Comparison of ENCODE assay signal across 13 cellular contexts in genomic region chr3:171001957-171002694, GRCh38. TPM values are rescaled to one million over a fixed set of nuclear protein-coding genes. Genes with fewer than 3 reads are reported as not detected.
A peak's percentile ranks its signal among the peaks of the same experiment; 100 is the strongest.
DNase-seq lines count a peak whose midpoint lies in the region; ATAC-seq and TF ChIP-seq lines count a peak whose summit lies in the region.
"Had no signal": no experiment of that assay in that cellular context is flagged by ENCODE, and none has a peak within 500 bp of the region (broad histone marks: within the 10 kb centered on the region; RNA-seq: fewer than 3 reads in every experiment).

No MANE protein-coding gene starts in this region.

- no peaks in the 10 kb centered on the region for H3K27me3 Mint-ChIP-seq in chondrocyte (ENCODE audit: low read depth)
- H3K27me3 Mint-ChIP-seq in naive thymus-derived CD8-positive, alpha-beta T cell = peaks cover 0 to 2% (median 0%) of the 10 kb centered on the region in 5 donors

- no peaks in the 10 kb centered on the region for H3K9me3 Mint-ChIP-seq in chondrocyte (ENCODE audit: low read depth)
- no peaks in the 10 kb centered on the region for H3K9me3 Mint-ChIP-seq in naive thymus-derived CD8-positive, alpha-beta T cell

- H3K4me1 Mint-ChIP-seq in chondrocyte (ENCODE audit: low read depth) = peaks cover 46% of the 10 kb centered on the region
- no peaks in the 10 kb centered on the region for H3K4me1 Mint-ChIP-seq in naive thymus-derived CD8-positive, alpha-beta T cell

- ATAC-seq in GM19035 (IDR thresholded peaks at IDR 0.05; ENCODE audit: unreplicated experiment) = no peak
- no peak for ATAC-seq in naive thymus-derived CD8-positive, alpha-beta T cell
- ATAC-seq in HG02970 (IDR thresholded peaks at IDR 0.05; ENCODE audit: low FRiP score, unreplicated experiment) = no peak

- DNase-seq in EL (peak; percentile 74), HT1080 (ENCODE audit: low read depth) (peak; percentile 81), chondrocyte (ENCODE audit: low spot score) (no peak), midbrain (lab: John Stamatoyannopoulos, UW) (peak; percentile 34), MV-4-11 (lab: John Stamatoyannopoulos, UW) (no peak)
- DNase-seq in naive thymus-derived CD8-positive, alpha-beta T cell = no peak
- DNase-seq: glutamatergic neuron had no signal

- no peak for TF ChIP-seq CTCF in chondrocyte (IDR thresholded peaks at IDR 0.05)

- peak overlapping the region; percentile 38 for H3K27ac Mint-ChIP-seq in chondrocyte (ENCODE audit: unreplicated experiment)
- no peak overlapping the region for H3K27ac Mint-ChIP-seq in naive thymus-derived CD8-positive, alpha-beta T cell

- POLR2A ChIA-PET in naive thymus-derived CD8-positive, alpha-beta T cell (lab: Charles Lee) = no interaction called here

- no peaks in the 10 kb centered on the region for H3K36me3 Mint-ChIP-seq in chondrocyte (ENCODE audit: low read depth)
- H3K36me3 Mint-ChIP-seq in naive thymus-derived CD8-positive, alpha-beta T cell = no peaks in the 10 kb centered on the region

- H3K4me3 Mint-ChIP-seq in chondrocyte (ENCODE audit: unreplicated experiment) = no peak overlapping the region
- no peak overlapping the region for H3K4me3 Mint-ChIP-seq in naive thymus-derived CD8-positive, alpha-beta T cell

RNA-seq across cellular contexts. Expression of gene SLC2A2, which starts 24.4 kb away (rescaled TPM):
- not detected in 2 replicates for total RNA-seq in HT1080 (2014; rRNA removed; shearing (Covaris generic))
- polyA plus RNA-seq in HT1080 (2015; cell fraction: cytosol; rRNA removed) = not detected in 2 replicates
- polyA plus RNA-seq in HT1080 (2015; cell fraction: nucleus; rRNA removed) = 0.03 TPM in 1 of 2 replicates, not detected in the other
- total RNA-seq in chondrocyte = not detected in 3 replicates
- not detected for total RNA-seq in naive thymus-derived CD8-positive, alpha-beta T cell
- polyA plus RNA-seq in naive thymus-derived CD8-positive, alpha-beta T cell = not detected
- total RNA-seq: MCF 10A; pulmonary artery endothelial cell; subcutaneous adipose tissue; T-helper 2 cell treated with Interferon-gamma antibody and Interleukin-4, amounts not matched to agents 100 ng/mL and 5 ng/mL, for 36 hours had no signal

Comparison
In these comparisons a context has a peak if more than half of its experiments do, and no peak if none do; other contexts are left out.
1. DNase-seq: peak in EL (single experiment), HT1080 (single experiment) and midbrain (single experiment); none in chondrocyte (single experiment), naive thymus-derived CD8-positive, alpha-beta T cell (0 of 10) and MV-4-11 (single experiment).